1 cellular context compared by ENCODE assay signal in genomic region chr9:137054932-137055384, GRCh38.
TF ChIP-seq lines count a peak whose summit lies in the region.

No MANE protein-coding gene starts in this region.

TF ChIP-seq in HepG2, 621 proteins besides CTCF, POLR2A, EP300 and RAD21 (continued from another document):
- TF ChIP-seq ZNF724P (CRISPR knock-in tag; IDR thresholded peaks at IDR 0.05; ENCODE audit: borderline replicate concordance) (no peak), EEA1 (CRISPR knock-in tag; IDR thresholded peaks at IDR 0.05; ENCODE audit: borderline replicate concordance) (no peak), ZBTB44 (CRISPR knock-in tag; IDR thresholded peaks at IDR 0.05) (no peak), ZNF333 (CRISPR knock-in tag; IDR thresholded peaks at IDR 0.05; ENCODE audit: borderline replicate concordance) (peak; percentile 51; the same call in 1 of the 2 replicates), ZNF800 (CRISPR knock-in tag; IDR thresholded peaks at IDR 0.05) (0 out of 2 replicates have a peak, but pooled peaks have one; percentile 48), PPARG (CRISPR knock-in tag; conservative IDR thresholded peaks at IDR 0.05) (0 out of 2 replicates have a peak, but pooled peaks have one; percentile 15)
